ENCODE assay signal across 1 cellular context in genomic region chr15:32852771-32853170, GRCh38.
TF ChIP-seq lines count a peak whose summit lies in the region.

No MANE protein-coding gene starts in this region.

TF ChIP-seq in SK-N-SH treated with all-trans-retinoic acid at 6 μM for 48 hours, 23 proteins besides CTCF, POLR2A, EP300 and RAD21 (continued from another document):
- TF ChIP-seq PATZ1 (CRISPR knock-in tag; IDR thresholded peaks at IDR 0.05; ENCODE audit: borderline replicate concordance) (no peak), GLIS3 (CRISPR knock-in tag; IDR thresholded peaks at IDR 0.05) (no peak)
